11 cellular contexts compared by ENCODE assay signal in genomic region chr7:116139007-116139406, GRCh38.
DNase-seq lines count a peak whose midpoint lies in the region; ATAC-seq and TF ChIP-seq lines count a peak whose summit lies in the region.
"Had no signal": no experiment of that assay in that cellular context is flagged by ENCODE, and none has a peak within 500 bp of the region (broad histone marks: within the 10 kb centered on the region; RNA-seq: fewer than 3 reads in every experiment).

No MANE protein-coding gene starts in this region.

- H3K9me3 ChIP-seq in MM.1S (replicated peaks; ENCODE audit: insufficient read depth, low read length) (no peaks in the 10 kb centered on the region), stomach smooth muscle (ENCODE audit: control insufficient read depth in 2 of 2, low read length in 2 of 2) (no peaks in the 10 kb centered on the region)
- H3K9me3 ChIP-seq: gastrocnemius medialis had no signal

- H3K4me1 Mint-ChIP-seq in central memory CD8-positive, alpha-beta T cell: no peaks in the 10 kb centered on the region

- H2AFZ ChIP-seq in MM.1S (ENCODE audit: low read length): peak overlapping the region; percentile 18; the same call in 1 of the 2 replicates

- H3K27ac ChIP-seq in MM.1S (ENCODE audit: low read length) (no peak overlapping the region), stomach smooth muscle (ENCODE audit: low read length) (peak overlapping the region; percentile 2)
- H3K27ac ChIP-seq: gastrocnemius medialis, HL-60 had no signal

- TF ChIP-seq CTCF in MM.1S (IDR thresholded peaks at IDR 0.05; ENCODE audit: low read length): no peak

- H4K20me1 ChIP-seq in MM.1S (ENCODE audit: insufficient read depth, low read length): no peaks in the 10 kb centered on the region

- H3K36me3 Mint-ChIP-seq in central memory CD8-positive, alpha-beta T cell (ENCODE audit: insufficient read depth): peaks cover 2% of the 10 kb centered on the region

- no peak overlapping the region for H3K4me2 ChIP-seq in MM.1S (ENCODE audit: low read depth, low read length)

- no peaks in the 10 kb centered on the region for H3K27me3 ChIP-seq in MM.1S (replicated peaks; ENCODE audit: insufficient read depth, low read length)
- H3K27me3 ChIP-seq in stomach smooth muscle (ENCODE audit: control insufficient read depth in 1 of 2, insufficient read depth in 2 of 2, low read length in 2 of 2): no peaks in the 10 kb centered on the region
- H3K27me3 ChIP-seq: gastrocnemius medialis had no signal

- no peaks in the 10 kb centered on the region for H3K36me3 ChIP-seq in MM.1S (replicated peaks; ENCODE audit: insufficient read depth, low read length)
- no peaks in the 10 kb centered on the region for H3K36me3 ChIP-seq in stomach smooth muscle (ENCODE audit: control insufficient read depth in 2 of 2, insufficient read depth in 2 of 2, low read length in 2 of 2)
- H3K36me3 ChIP-seq: gastrocnemius medialis had no signal

- H3F3A ChIP-seq in MM.1S (ENCODE audit: insufficient read depth, low read length): no peaks in the 10 kb centered on the region

- H3K4me1 ChIP-seq in MM.1S (ENCODE audit: low read length) (peaks cover 8% of the 10 kb centered on the region), stomach smooth muscle (ENCODE audit: control insufficient read depth, insufficient read depth, low read length) (peaks cover 2% of the 10 kb centered on the region)
- H3K4me1 ChIP-seq: gastrocnemius medialis had no signal

- H3K4me3 ChIP-seq in MM.1S (ENCODE audit: low read length) (no peak overlapping the region), stomach smooth muscle (ENCODE audit: low read length in 2 of 2) (no peak overlapping the region)
- H3K4me3 ChIP-seq: gastrocnemius medialis had no signal

- H3K4me3 Mint-ChIP-seq in central memory CD8-positive, alpha-beta T cell: no peak overlapping the region

- no peaks in the 10 kb centered on the region for H3K9me3 Mint-ChIP-seq in central memory CD8-positive, alpha-beta T cell

- no peak for ATAC-seq in central memory CD8-positive, alpha-beta T cell (replicated peaks; ENCODE audit: extremely low read depth, poor library complexity, severe bottlenecking)
- ATAC-seq: gastrocnemius medialis had no signal

- H3K27ac Mint-ChIP-seq in central memory CD8-positive, alpha-beta T cell (ENCODE audit: low read depth): peak overlapping the region; percentile 2

- H3K27me3 Mint-ChIP-seq in central memory CD8-positive, alpha-beta T cell: peaks cover 11% of the 10 kb centered on the region

- H3K9ac ChIP-seq in MM.1S (ENCODE audit: low read length) (no peak overlapping the region), stomach smooth muscle (ENCODE audit: low read length in 2 of 2) (no peak overlapping the region)

- H3K9me2 ChIP-seq in MM.1S (replicated peaks; ENCODE audit: insufficient read depth, low read length): no peaks in the 10 kb centered on the region

- DNase-seq in MM.1S (no peak), left kidney (ENCODE audit: low read depth, low spot score) (peak; percentile 27), DMS 273 treated with DMSO at 0.1 percent for 48 hours (lab: John Stamatoyannopoulos, UW) (no peak), NCI-H2171 (lab: John Stamatoyannopoulos, UW) (no peak), NCI-H1092 (lab: John Stamatoyannopoulos, UW) (no peak)
- DNase-seq in central memory CD8-positive, alpha-beta T cell (ENCODE audit: low spot score in 2 of 2): no peak
- DNase-seq: gastrocnemius medialis; stimulated activated CD4-positive, alpha-beta T cell treated with anti-CD3 and anti-CD28 coated beads, Interleukin-2, amount 100 ng/mL, for 24 hours; T-helper 9 cell had no signal

- no peaks in the 10 kb centered on the region for H3K79me2 ChIP-seq in MM.1S (ENCODE audit: low read length)
